23 cellular contexts compared by ENCODE assay signal in the genomic region with DNA sequence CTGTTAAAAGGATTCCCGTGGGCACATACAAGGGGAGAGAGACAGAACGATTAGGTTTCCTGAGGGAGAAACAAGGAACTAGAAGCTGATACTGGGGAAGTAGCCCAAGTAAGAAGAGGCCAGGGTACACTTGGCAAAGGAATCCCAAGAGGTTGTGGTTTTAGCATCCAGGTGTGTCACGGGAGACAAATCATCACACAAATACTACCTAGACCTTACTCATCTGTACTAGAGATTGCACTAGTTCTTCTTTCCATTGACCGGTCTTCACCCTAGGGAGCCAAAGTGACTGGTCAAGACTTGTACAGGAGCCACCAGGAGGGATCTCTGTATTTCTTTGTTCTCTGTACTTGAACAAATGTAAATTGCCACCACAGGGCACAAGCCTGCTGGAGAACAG. TPM values are rescaled to one million over a fixed set of nuclear protein-coding genes. Genes with fewer than 3 reads are reported as not detected.
DNase-seq lines count a peak whose midpoint lies in the region; ATAC-seq, FAIRE-seq and TF ChIP-seq lines count a peak whose summit lies in the region.
"Had no signal": no experiment of that assay in that cellular context is flagged by ENCODE, and none has a peak within 500 bp of the region (broad histone marks: within the 10 kb centered on the region; RNA-seq: fewer than 3 reads in every experiment).

No MANE protein-coding gene starts in this region.

- no peak for TF ChIP-seq POLR2A in HCT116 (IDR thresholded peaks at IDR 0.05; ENCODE audit: borderline replicate concordance, extremely low read depth, insufficient read depth, insufficient read length)

- peaks cover 3% of the 10 kb centered on the region for H3K36me3 Mint-ChIP-seq in CD4-positive, alpha-beta T cell (ENCODE audit: low read depth)
- H3K36me3 Mint-ChIP-seq in activated naive CD8-positive, alpha-beta T cell treated with anti-CD3 and anti-CD28 coated beads for 36 hours = peaks cover 1% of the 10 kb centered on the region

- no peak for DNase-seq in CD4-positive, alpha-beta T cell
- DNase-seq in HCT116 (ENCODE audit: low read depth, low spot score) (no peak), keratinocyte (ENCODE audit: low read depth, low spot score) (no peak), H7 (no peak), posterior vena cava (ENCODE audit: low spot score) (no peak)
- DNase-seq in activated naive CD8-positive, alpha-beta T cell treated with anti-CD3 and anti-CD28 coated beads for 36 hours = no peak
- DNase-seq: CD8-positive, alpha-beta memory T cell; DMS53; GF-D8; MM.1S; NCI-H1048; NCI-H1417 treated with DMSO at 0.1 percent for 48 hours; NCI-H1930; NCI-H2227 treated with DMSO at 0.1 percent for 48 hours; NCI-H510A; NCI-H748 treated with DMSO at 0.1 percent for 48 hours; Peyer's patch; SJCRH30 had no signal

- no peaks in the 10 kb centered on the region for H3K9me2 ChIP-seq in HCT116 (ENCODE audit: insufficient read depth)

- H3K4me3 ChIP-seq in HCT116 (replicated peaks in 1 of 2; ENCODE audit: low read depth in 1 of 2, low read length in 2 of 2) = no peak overlapping the region
- H3K4me3 ChIP-seq in keratinocyte (ENCODE audit: control insufficient read depth in 2 of 3, extremely low read depth in 1 of 3, insufficient read depth in 2 of 3, low read depth in 1 of 3, low read length in 3 of 3) = no peak overlapping the region
- H3K4me3 ChIP-seq in H7 (ENCODE audit: insufficient read depth, low read depth, low read length) = no peak overlapping the region
- H3K4me3 ChIP-seq: BLaER1, K562, Peyer's patch, SJCRH30 had no signal

- no peaks in the 10 kb centered on the region for H3K9me3 ChIP-seq in CD4-positive, alpha-beta T cell (ENCODE audit: control insufficient read depth, low read length)
- H3K9me3 ChIP-seq in HCT116 (ENCODE audit: control insufficient read depth in 1 of 2, insufficient read depth in 1 of 2, low read depth in 1 of 2, low read length in 2 of 2) (no peaks in the 10 kb centered on the region), keratinocyte (ENCODE audit: control insufficient read depth, low read depth, low read length) (no peaks in the 10 kb centered on the region)
- H3K9me3 ChIP-seq: BLaER1, Peyer's patch, SJCRH30 had no signal

- no peak for ATAC-seq in CD4-positive, alpha-beta T cell (ENCODE audit: poor library complexity)
- ATAC-seq in HCT116 = no peak
- ATAC-seq in GM18520 (IDR thresholded peaks at IDR 0.05; ENCODE audit: unreplicated experiment) = no peak
- ATAC-seq: HepG2, K562 had no signal

- H3K79me2 ChIP-seq in HCT116 (ENCODE audit: insufficient read depth, low read length) = no peaks in the 10 kb centered on the region
- no peaks in the 10 kb centered on the region for H3K79me2 ChIP-seq in keratinocyte (ENCODE audit: control insufficient read depth, insufficient read depth, low read length)

- no peak for TF ChIP-seq RAD21 in HCT116 (IDR thresholded peaks at IDR 0.05; ENCODE audit: low read depth)

- H3K36me3 ChIP-seq in HCT116 (ENCODE audit: control insufficient read depth in 1 of 2, insufficient read depth in 2 of 2, low read length in 2 of 2) = no peaks in the 10 kb centered on the region
- no peaks in the 10 kb centered on the region for H3K36me3 ChIP-seq in keratinocyte (ENCODE audit: control insufficient read depth in 2 of 2, extremely low read depth in 1 of 2, insufficient read depth in 2 of 2, low read length in 2 of 2)
- no peaks in the 10 kb centered on the region for H3K36me3 ChIP-seq in H7 (replicated peaks; ENCODE audit: control insufficient read depth, insufficient read depth, low read length)
- H3K36me3 ChIP-seq: BLaER1, Peyer's patch, SJCRH30 had no signal

- H3K9me1 ChIP-seq in keratinocyte (ENCODE audit: control insufficient read depth, extremely low read depth, insufficient read depth, low read length) = no peaks in the 10 kb centered on the region

- H3K27ac Mint-ChIP-seq in CD4-positive, alpha-beta T cell = peak overlapping the region; percentile 28
- peak overlapping the region; percentile 34 for H3K27ac Mint-ChIP-seq in activated naive CD8-positive, alpha-beta T cell treated with anti-CD3 and anti-CD28 coated beads for 36 hours

- H3K9me3 Mint-ChIP-seq in CD4-positive, alpha-beta T cell = no peaks in the 10 kb centered on the region
- H3K9me3 Mint-ChIP-seq in activated naive CD8-positive, alpha-beta T cell treated with anti-CD3 and anti-CD28 coated beads for 36 hours = no peaks in the 10 kb centered on the region
- H3K9me3 Mint-ChIP-seq: CD8-positive, alpha-beta memory T cell had no signal

- POLR2A ChIA-PET in CD4-positive, alpha-beta T cell (lab: Charles Lee) = interaction anchor here (1.5 to 7.1 kb wide), 3 partner anchors 15 to 90 kb away, joined by 4 to 143 read pairs (median 5); a partner anchor contains a TSS
- POLR2A ChIA-PET in HCT116 (lab: Charles Lee) = no interaction called here

- CTCF ChIA-PET in CD4-positive, alpha-beta T cell (lab: Charles Lee) = interaction anchor here (1.2 kb wide), 1 partner anchor 12 kb away, joined by 7 read pairs; no protein-coding TSS in a partner anchor
- CTCF ChIA-PET in HCT116 (lab: Charles Lee) = no interaction called here

- dilution Hi-C loops in keratinocyte (cut with MboI; ENCODE audit: extremely low pct_ligation_motif_present, low sequenced_read_pairs) = no loop called here

- BruUV-seq in HCT116 (replicated peaks; lab: Mats Ljungman, UMichigan) = no TSS peak

- TF ChIP-seq CTCF in CD4-positive, alpha-beta T cell (IDR thresholded peaks at IDR 0.05) = no peak
- TF ChIP-seq CTCF in HCT116 (IDR thresholded peaks at IDR 0.05 in 2 of 3, conservative IDR thresholded peaks at IDR 0.05 in 1 of 3; ENCODE audit: borderline replicate concordance in 1 of 3, insufficient read depth in 1 of 3, low read depth in 2 of 3, low read length in 2 of 3) (no peak), keratinocyte (optimal IDR thresholded peaks at IDR 0.05 in 1 of 3, IDR thresholded peaks at IDR 0.05 in 1 of 3, conservative IDR thresholded peaks at IDR 0.05 in 1 of 3; ENCODE audit: extremely low read depth in 1 of 3, insufficient read depth in 2 of 3, low read length in 3 of 3) (no peak)

- intact Hi-C loops in CD4-positive, alpha-beta T cell (cut with DNase I, micrococcal nuclease) = loop anchor here in 1 of 2 experiments (5.0 to 10.0 kb wide), 2 partner anchors 91 to 958 kb away; a partner anchor contains a TSS
- intact Hi-C loops in HCT116 (cut with micrococcal nuclease) = no loop called here
- intact Hi-C loops in posterior vena cava (cut with DNase I) = loop anchor here in 1 of 2 donors (10.0 kb wide), 1 partner anchor 58 kb away; no protein-coding TSS in a partner anchor

- H4K20me1 ChIP-seq in HCT116 (ENCODE audit: insufficient read depth) = no peaks in the 10 kb centered on the region
- no peaks in the 10 kb centered on the region for H4K20me1 ChIP-seq in keratinocyte (ENCODE audit: control insufficient read depth, extremely low read depth, insufficient read depth, low read length)
- H4K20me1 ChIP-seq: BLaER1 had no signal

- H3K9ac ChIP-seq in HCT116 (ENCODE audit: low read length) (no peak overlapping the region), keratinocyte (ENCODE audit: control insufficient read depth, extremely low read depth, insufficient read depth, low read length) (no peak overlapping the region)
- H3K9ac ChIP-seq: BLaER1 had no signal

- RAD21 ChIA-PET in HCT116 (lab: Charles Lee; ENCODE audit: low non-redundant PET in 1 of 2, low total read pairs in 2 of 2, uncharacterized antibody in 2 of 2, unreplicated experiment in 2 of 2) = no interaction called here

- H3K27ac ChIP-seq in CD4-positive, alpha-beta T cell (ENCODE audit: low read depth, low read length) = no peak overlapping the region
- H3K27ac ChIP-seq in HCT116 (ENCODE audit: low read depth, low read length) (no peak overlapping the region), keratinocyte (ENCODE audit: control insufficient read depth, insufficient read depth, low read length) (no peak overlapping the region)
- H3K27ac ChIP-seq: BLaER1, HL-60, Peyer's patch, SJCRH30 had no signal

- H2AFZ ChIP-seq in HCT116 (ENCODE audit: low read depth, low read length, poor library complexity, severe bottlenecking) = no peak overlapping the region
- H2AFZ ChIP-seq in keratinocyte (ENCODE audit: control insufficient read depth, low read length) = no peak overlapping the region

- H3K4me2 ChIP-seq in HCT116 (ENCODE audit: low read length) (peak overlapping the region; percentile 22; the same call in 1 of the 2 replicates), keratinocyte (ENCODE audit: control insufficient read depth, extremely low read depth, insufficient read depth, low read depth, low read length) (no peak overlapping the region)
- H3K4me2 ChIP-seq: BLaER1 had no signal

- H3K4me3 Mint-ChIP-seq in CD4-positive, alpha-beta T cell = no peak overlapping the region
- no peak overlapping the region for H3K4me3 Mint-ChIP-seq in activated naive CD8-positive, alpha-beta T cell treated with anti-CD3 and anti-CD28 coated beads for 36 hours
- H3K4me3 Mint-ChIP-seq: CD8-positive, alpha-beta memory T cell had no signal

- H3K4me1 ChIP-seq in HCT116 (ENCODE audit: control insufficient read depth in 1 of 2, insufficient read depth in 2 of 2, low read length in 2 of 2) (peaks cover 28 to 46% of the 10 kb centered on the region in 2 experiments), keratinocyte (ENCODE audit: control insufficient read depth, extremely low read depth, insufficient read depth, low read length) (peaks cover 14% of the 10 kb centered on the region)
- H3K4me1 ChIP-seq: Peyer's patch, SJCRH30 had no signal

- peak; percentile 5 for FAIRE-seq in keratinocyte (lab: Jason Lieb, UNC)
- FAIRE-seq: HepG2, K562 had no signal

- H3K27me3 ChIP-seq in CD4-positive, alpha-beta T cell (ENCODE audit: control insufficient read depth, insufficient read depth, low read length) = no peaks in the 10 kb centered on the region
- H3K27me3 ChIP-seq in HCT116 (ENCODE audit: insufficient read depth, low read length) = no peaks in the 10 kb centered on the region
- no peaks in the 10 kb centered on the region for H3K27me3 ChIP-seq in keratinocyte (ENCODE audit: control insufficient read depth, extremely low read depth, insufficient read depth, low read length)
- peaks cover 7% of the 10 kb centered on the region; the same call in 1 of the 2 replicates for H3K27me3 ChIP-seq in H7 (ENCODE audit: control insufficient read depth, insufficient read depth, low read length)
- H3K27me3 ChIP-seq: BLaER1, Peyer's patch, SJCRH30 had no signal

- H3K4me1 Mint-ChIP-seq in CD4-positive, alpha-beta T cell (ENCODE audit: low read depth) = peaks cover 21% of the 10 kb centered on the region
- peaks cover 23% of the 10 kb centered on the region for H3K4me1 Mint-ChIP-seq in activated naive CD8-positive, alpha-beta T cell treated with anti-CD3 and anti-CD28 coated beads for 36 hours

- H3K27me3 Mint-ChIP-seq in CD4-positive, alpha-beta T cell = no peaks in the 10 kb centered on the region
- no peaks in the 10 kb centered on the region for H3K27me3 Mint-ChIP-seq in activated naive CD8-positive, alpha-beta T cell treated with anti-CD3 and anti-CD28 coated beads for 36 hours

RNA-seq across cellular contexts. Expression of a gene that starts 14.2 kb away (rescaled TPM):
- total RNA-seq in CD4-positive, alpha-beta T cell = 100 to 1,000 TPM; 290 to 319 TPM
- total RNA-seq in HCT116 (2021; ENCODE audit: unreplicated experiment) (17.9 TPM), posterior vena cava (10 to 100 TPM in 1 of 2 donors, 1 to 10 TPM in 1; 7.8 to 15.5 TPM)
- polyA plus RNA-seq in HCT116 (2012) = 27.2 and 107 TPM in 2 replicates
- total RNA-seq in activated naive CD8-positive, alpha-beta T cell treated with anti-CD3 and anti-CD28 coated beads for 36 hours = 10 to 100 TPM; 47.7 to 49.9 TPM
- 0.15 to 4.5 TPM (median 3.0 TPM) in 3 replicates for polyA plus RNA-seq in keratinocyte
- polyA plus RNA-seq in keratinocyte (2011; ENCODE audit: low read depth) = 1.3 TPM
- 1.3 and 1.7 TPM in 2 replicates for polyA plus RNA-seq in keratinocyte (2011; cell fraction: cytosol; rRNA removed)
- 37.4 and 49.8 TPM in 2 replicates for polyA plus RNA-seq in keratinocyte (2011; cell fraction: nucleus; rRNA removed)
- 0.24 and 1.8 TPM in 2 replicates for polyA plus RNA-seq in keratinocyte (2012; ENCODE audit: low replicate concordance)
- 0.43 to 10.5 TPM (median 7.9 TPM) in 3 replicates for polyA minus RNA-seq in keratinocyte
- 1.5 TPM for polyA minus RNA-seq in keratinocyte (2011; cell fraction: cytosol; rRNA and poly(A)+ RNA removed)
- polyA minus RNA-seq in keratinocyte (2011; cell fraction: nucleus; rRNA and poly(A)+ RNA removed) = 22.5 and 23.8 TPM in 2 replicates
- total RNA-seq in H7 (2014; rRNA removed; shearing (Covaris generic)) = 0.37 and 0.45 TPM in 2 replicates
- total RNA-seq: HepG2 had no signal
- polyA plus RNA-seq: HepG2 had no signal

Comparison
In these comparisons a context has a peak if more than half of its experiments do, and no peak if none do; other contexts are left out.
1. RNA of a gene that starts 14.2 kb away (total RNA-seq): 290 to 319 TPM in CD4-positive, alpha-beta T cell; 47.7 to 49.9 TPM in activated naive CD8-positive, alpha-beta T cell treated with anti-CD3 and anti-CD28 coated beads for 36 hours, 17.9 TPM in HCT116 (single experiment), 7.8 to 15.5 TPM in posterior vena cava and 0.37 to 0.45 TPM in H7; every median in the first group is over 4 times any median in the second.